ENCODE assay signal across 25 cellular contexts in the genomic region with DNA sequence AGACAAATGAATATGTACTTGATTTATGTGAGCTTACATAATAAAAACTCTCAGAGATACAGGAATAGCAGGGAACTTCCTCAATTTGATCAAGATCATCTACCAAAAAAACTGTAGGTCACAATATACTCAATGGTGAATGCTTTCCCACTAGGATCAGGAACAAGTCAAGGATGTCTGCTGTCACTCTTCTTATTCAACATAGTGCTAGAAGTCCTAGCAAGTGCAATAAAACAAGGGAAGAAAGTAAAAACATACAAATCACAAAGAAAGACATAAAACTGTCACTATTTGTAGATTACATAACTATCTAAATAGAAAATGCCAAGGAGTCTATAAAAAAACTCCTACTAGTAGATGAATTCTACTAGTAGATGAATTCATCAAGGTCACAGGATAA.
"Had no signal": no experiment of that assay in that cellular context is flagged by ENCODE, and none has a peak within 500 bp of the region (broad histone marks: within the 10 kb centered on the region; RNA-seq: fewer than 3 reads in every experiment).

No MANE protein-coding gene starts in this region.

- ATAC-seq: HepG2, T-cell had no signal

- FAIRE-seq: HepG2, RCC 7860 had no signal

- H3K36me3 Mint-ChIP-seq: T-cell had no signal

- H3K4me1 Mint-ChIP-seq: T-cell had no signal

- H3K9me3 ChIP-seq: MG63 had no signal

- H3K4me3 ChIP-seq: MG63 had no signal

- H3K9me3 Mint-ChIP-seq: T-cell; T-helper 1 cell treated with Interleukin-12 subunit alpha and Interleukin-12 subunit beta and Interleukin-4 antibody, amounts not matched to agents 30 μg/mL and 1 μg/mL, for 36 hours had no signal

- H3K27ac Mint-ChIP-seq: T-cell; T-helper 1 cell treated with Interleukin-12 subunit alpha and Interleukin-12 subunit beta and Interleukin-4 antibody, amounts not matched to agents 30 μg/mL and 1 μg/mL, for 36 hours had no signal

- H3K36me3 ChIP-seq: MG63 had no signal

- H3K4me2 ChIP-seq: SK-N-SH had no signal

- H3K9ac ChIP-seq: SK-N-SH had no signal

- DNase-seq: IMR-90, Karpas-422, KG1, MG63, NCI-H1092, NCI-H1105 treated with DMSO at 0.1 percent for 48 hours, NCI-H1417 treated with DMSO at 0.1 percent for 48 hours, NCI-H146, NCI-H1694 treated with DMSO at 0.1 percent for 48 hours, NCI-H1930, NCI-H2081, NCI-H2107, NCI-H2227 treated with DMSO at 0.1 percent for 48 hours, NCI-H524, NCI-H526 treated with DMSO at 0.1 percent for 48 hours, NCI-H748 treated with DMSO at 0.1 percent for 48 hours, Right ventricle myocardium superior, RPMI8226, SIG-M5, SK-N-SH, SW 1271, T-cell had no signal

- H3K4me3 Mint-ChIP-seq: T-cell; T-helper 1 cell treated with Interleukin-12 subunit alpha and Interleukin-12 subunit beta and Interleukin-4 antibody, amounts not matched to agents 30 μg/mL and 1 μg/mL, for 36 hours had no signal

- H3K27me3 ChIP-seq: MG63 had no signal
